In the genomic region with DNA sequence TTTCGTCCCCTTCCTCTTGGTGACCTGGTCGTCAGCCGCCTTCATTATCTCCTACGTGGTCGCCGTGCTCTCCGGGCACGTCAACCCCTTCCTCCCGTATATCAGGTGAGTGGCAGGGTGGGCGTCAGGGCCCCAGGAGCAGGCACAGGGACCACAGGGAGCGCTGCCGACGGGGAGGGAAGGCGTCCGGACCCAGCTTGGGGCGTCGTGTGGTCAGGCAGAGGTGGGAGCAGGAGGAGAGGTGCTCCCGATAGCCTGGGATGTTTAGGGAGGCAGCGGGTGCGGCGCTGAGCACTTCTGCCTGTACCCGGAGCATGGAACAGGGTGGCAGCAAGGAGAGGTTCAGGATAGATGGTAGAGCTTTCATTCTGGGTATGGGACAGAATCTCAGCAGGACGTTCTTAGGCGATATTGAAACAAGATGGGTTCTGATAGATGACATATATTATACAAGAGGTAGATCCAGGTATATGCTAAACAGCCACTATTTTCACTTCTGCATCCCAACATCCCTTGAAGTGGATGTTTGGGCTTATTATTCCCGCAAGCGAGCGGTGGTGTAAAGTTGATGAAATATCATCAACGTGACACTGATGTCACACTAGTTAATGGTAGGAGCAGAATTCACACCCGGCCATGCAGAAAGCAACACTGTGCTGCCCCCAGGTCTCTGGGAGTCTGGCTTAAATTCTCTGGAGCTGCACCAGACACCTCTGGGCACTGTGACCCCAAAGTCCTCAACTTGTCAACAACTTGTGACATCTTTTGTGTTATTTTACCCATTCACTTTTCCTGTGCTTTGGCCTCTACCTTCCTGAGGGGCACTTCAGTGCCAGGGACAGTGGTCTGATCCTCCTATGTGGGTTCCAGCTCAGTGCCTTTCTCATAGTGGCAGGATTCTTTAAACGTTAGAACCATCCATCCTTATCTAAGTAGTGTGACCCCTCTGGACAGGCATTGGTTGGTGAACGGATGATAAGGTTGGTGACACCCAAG, we compare ENCODE assay signal across 8 cellular contexts. TPM values are rescaled to one million over a fixed set of nuclear protein-coding genes. Genes with fewer than 3 reads are reported as not detected.
DNase-seq lines count a peak whose midpoint lies in the region; ATAC-seq and TF ChIP-seq lines count a peak whose summit lies in the region.

No MANE protein-coding gene starts in this region.

- H3K36me3 ChIP-seq in liver (ENCODE audit: control insufficient read depth in 4 of 4, insufficient read depth in 3 of 4, low read depth in 1 of 4, low read length in 3 of 4) (no peaks in the 10 kb centered on the region), tibial artery (no peaks in the 10 kb centered on the region)

- TF ChIP-seq RAD21 in liver (IDR thresholded peaks at IDR 0.05): no peak

- H3K4me3 ChIP-seq in liver (ENCODE audit: low read depth in 1 of 3, low read length in 3 of 3) (peak overlapping the region; percentile 62 to 84 (median 81)), tibial artery (peak overlapping the region; percentile 71 to 74)

- H3K27me3 ChIP-seq in liver (ENCODE audit: control insufficient read depth in 4 of 4, insufficient read depth in 4 of 4, low read length in 3 of 4): no peaks in the 10 kb centered on the region
- no peaks in the 10 kb centered on the region for H3K27me3 ChIP-seq in tibial artery

- H3K4me3 Mint-ChIP-seq in activated naive CD4-positive, alpha-beta T cell treated with anti-CD3 and anti-CD28 coated beads for 36 hours: peak overlapping the region; percentile 91

- H3K4me1 ChIP-seq in liver (ENCODE audit: control insufficient read depth in 4 of 4, insufficient read depth in 4 of 4, low read length in 3 of 4) (peaks cover 0 to 5% (median 0%) of the 10 kb centered on the region in 4 donors), tibial artery (peaks cover 0 to 18% (median 4%) of the 10 kb centered on the region in 4 donors)

- H3K27ac ChIP-seq in caudate nucleus (ENCODE audit: low read depth, low read length) (peak overlapping the region; percentile 76), liver (ENCODE audit: low read depth in 1 of 2, low read length in 2 of 2) (peak overlapping the region; percentile 95 to 98), tibial artery (peak overlapping the region; percentile 94 to 99)

- intact Hi-C loops in activated naive CD4-positive, alpha-beta T cell treated with anti-CD3 and anti-CD28 coated beads for 36 hours (cut with micrococcal nuclease): loop anchor here (1.0 to 10.0 kb wide), 7 partner anchors 19 to 1627 kb away; a partner anchor contains a TSS
- intact Hi-C loops in tibial artery (cut with DNase I; ENCODE audit: low total_unique reads): loop anchor here (2.0 to 10.0 kb wide), 2 partner anchors 47 to 187 kb away; a partner anchor contains a TSS

- no peaks in the 10 kb centered on the region for H3K9me3 Mint-ChIP-seq in activated naive CD4-positive, alpha-beta T cell treated with anti-CD3 and anti-CD28 coated beads for 36 hours

- H3K27ac Mint-ChIP-seq in activated naive CD4-positive, alpha-beta T cell treated with anti-CD3 and anti-CD28 coated beads for 36 hours: peak overlapping the region; percentile 64

- H3K4me1 Mint-ChIP-seq in activated naive CD4-positive, alpha-beta T cell treated with anti-CD3 and anti-CD28 coated beads for 36 hours (ENCODE audit: low read depth): peaks cover 12% of the 10 kb centered on the region

- CTCF ChIA-PET in activated naive CD4-positive, alpha-beta T cell treated with anti-CD3 and anti-CD28 coated beads for 36 hours (lab: Charles Lee): interaction anchor here (1.8 kb wide), 2 partner anchors 13 to 39 kb away, joined by 5 to 8 read pairs; no protein-coding TSS in a partner anchor

- no peaks in the 10 kb centered on the region for H3K9me3 ChIP-seq in liver (ENCODE audit: control insufficient read depth in 4 of 4, low read length in 3 of 4)
- H3K9me3 ChIP-seq in tibial artery: no peaks in the 10 kb centered on the region

- peak; percentile 8 for DNase-seq in activated naive CD4-positive, alpha-beta T cell treated with anti-CD3 and anti-CD28 coated beads for 36 hours
- no peak for DNase-seq in activated naive CD4-positive, alpha-beta T cell treated with Interleukin-2 at 50 U/mL for 16 hours
- DNase-seq in OCI-M1 (lab: John Stamatoyannopoulos, UW) (peak; percentile 64), caudate nucleus (lab: John Stamatoyannopoulos, UW) (peak in 2 of 61 donors; percentile 24 to 38), tibial artery (peak; percentile 25 to 71)

- WGBS in liver: 8% methylated on average over 31 of the region's 31 CpGs

- H3K9ac ChIP-seq in liver (ENCODE audit: low read depth in 1 of 2, low read length in 2 of 2): peak overlapping the region; percentile 47 to 87

- TF ChIP-seq CTCF in liver (IDR thresholded peaks at IDR 0.05; ENCODE audit: low read depth, low read length, missing input control) (no peak), tibial artery (IDR thresholded peaks at IDR 0.05) (no peak)

- peaks cover 3% of the 10 kb centered on the region for H3K27me3 Mint-ChIP-seq in activated naive CD4-positive, alpha-beta T cell treated with anti-CD3 and anti-CD28 coated beads for 36 hours (ENCODE audit: low read depth)

- ATAC-seq in HG02763 (IDR thresholded peaks at IDR 0.05; ENCODE audit: unreplicated experiment): peak; percentile 17
- ATAC-seq in HG03520 (IDR thresholded peaks at IDR 0.05; ENCODE audit: unreplicated experiment): no peak

- H3K36me3 Mint-ChIP-seq in activated naive CD4-positive, alpha-beta T cell treated with anti-CD3 and anti-CD28 coated beads for 36 hours (ENCODE audit: low read depth): no peaks in the 10 kb centered on the region

TF ChIP-seq in liver, 16 proteins besides CTCF, POLR2A, EP300 and RAD21:
- no peak for TF ChIP-seq NR2F2 (IDR thresholded peaks at IDR 0.05)

RNA-seq across cellular contexts. Expression of a gene that starts 0.7 kb away (rescaled TPM):
- total RNA-seq in activated naive CD4-positive, alpha-beta T cell treated with anti-CD3 and anti-CD28 coated beads for 36 hours: 1 to 10 TPM; 4.1 to 4.9 TPM
- 1 to 10 TPM; 2.7 to 7.8 TPM for total RNA-seq in liver
- 1 to 10 TPM; 3.0 to 3.9 TPM for polyA plus RNA-seq in liver

RNA-seq across cellular contexts. Expression of a gene that starts 47.4 kb away (rescaled TPM):
- 10 to 100 TPM; 13.6 to 13.7 TPM for total RNA-seq in activated naive CD4-positive, alpha-beta T cell treated with anti-CD3 and anti-CD28 coated beads for 36 hours
- total RNA-seq in liver: 10 to 100 TPM in 1 of 2 donors, 1 to 10 TPM in 1; 8.3 to 11.1 TPM
- 1 to 10 TPM; 4.6 to 7.2 TPM for polyA plus RNA-seq in liver
